ENCODE assay signal across 13 cellular contexts in the genomic region with DNA sequence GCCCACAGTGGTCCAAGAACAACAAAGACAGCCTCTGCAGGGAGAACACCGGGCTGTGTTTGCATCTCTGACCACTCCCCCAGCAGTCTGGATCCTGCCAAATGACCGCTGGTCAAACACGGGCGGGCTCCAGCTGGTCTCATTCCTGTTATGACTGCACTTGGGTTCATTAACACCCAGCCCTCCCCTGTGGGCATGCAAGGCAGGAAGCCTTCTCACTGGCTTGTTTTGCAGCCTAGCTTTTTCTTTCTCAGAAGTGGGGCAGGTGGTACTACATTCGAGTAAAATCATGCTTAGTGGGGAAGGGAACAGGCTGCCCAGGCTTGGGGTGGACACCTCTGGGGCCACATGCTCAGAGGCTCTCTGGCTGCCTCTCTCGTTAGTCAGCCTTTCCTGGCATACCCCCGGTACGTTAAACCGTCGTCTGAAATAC.
A peak's percentile ranks its signal among the peaks of the same experiment; 100 is the strongest.
DNase-seq lines count a peak whose midpoint lies in the region; ATAC-seq and TF ChIP-seq lines count a peak whose summit lies in the region.
"Had no signal": no experiment of that assay in that cellular context is flagged by ENCODE, and none has a peak within 500 bp of the region (broad histone marks: within the 10 kb centered on the region; RNA-seq: fewer than 3 reads in every experiment).

No MANE protein-coding gene starts in this region.

- no peaks in the 10 kb centered on the region for H3K9me3 ChIP-seq in osteoblast (ENCODE audit: low read depth, low read length)
- H3K9me3 ChIP-seq: esophagus squamous epithelium had no signal

- no peak overlapping the region for H2AFZ ChIP-seq in osteoblast (ENCODE audit: low read length)

- H3K4me3 ChIP-seq in fibroblast of the aortic adventitia (ENCODE audit: low read depth, low read length) (no peak overlapping the region), osteoblast (ENCODE audit: insufficient read depth, low read length) (no peak overlapping the region)
- H3K4me3 ChIP-seq: esophagus squamous epithelium had no signal

- TF ChIP-seq CTCF in fibroblast of the aortic adventitia (IDR thresholded peaks at IDR 0.05; ENCODE audit: insufficient read depth, low read length) (no peak), osteoblast (IDR thresholded peaks at IDR 0.05; ENCODE audit: extremely low read depth, low read depth, low read length) (no peak)

- H3K27me3 ChIP-seq in osteoblast (ENCODE audit: insufficient read depth, low read length) = peaks cover 2% of the 10 kb centered on the region

- DNase-seq in AG20443 (ENCODE audit: low spot score) (peak; percentile 74), NCI-H69 (lab: John Stamatoyannopoulos, UW) (peak; percentile 91), fibroblast of the aortic adventitia (ENCODE audit: low read depth) (peak; percentile 66), osteoblast (ENCODE audit: insufficient read length, low spot score, missing footprints) (peak; percentile 76), D341Med (ENCODE audit: low spot score) (no peak)
- DNase-seq: activated CD4-positive, alpha-beta T cell treated with anti-CD3 and anti-CD28 coated beads, Interleukin-2, amount 50 U/mL, for 48 hours; esophagus squamous epithelium; mammary epithelial cell; NCI-H187; stimulated activated naive CD4-positive, alpha-beta T cell had no signal

- H3K27ac ChIP-seq in osteoblast (ENCODE audit: low read depth, low read length) = no peak overlapping the region

- no peaks in the 10 kb centered on the region for H4K20me1 ChIP-seq in osteoblast (ENCODE audit: insufficient read depth, low read length)

- ATAC-seq in GM21528 (IDR thresholded peaks at IDR 0.05; ENCODE audit: low FRiP score, unreplicated experiment) (no peak), GM19395 (IDR thresholded peaks at IDR 0.05; ENCODE audit: unreplicated experiment) (no peak), GM21825 (IDR thresholded peaks at IDR 0.05; ENCODE audit: unreplicated experiment) (no peak)

- H3K4me1 ChIP-seq in osteoblast (ENCODE audit: insufficient read depth, low read length) = peaks cover 20% of the 10 kb centered on the region

- H3K36me3 ChIP-seq in osteoblast (ENCODE audit: insufficient read depth, low read length) = no peaks in the 10 kb centered on the region
- H3K36me3 ChIP-seq: esophagus squamous epithelium had no signal

- peak overlapping the region; percentile 52 for H3K4me2 ChIP-seq in osteoblast (ENCODE audit: insufficient read depth, low read length)

- no peaks in the 10 kb centered on the region for H3K79me2 ChIP-seq in osteoblast (ENCODE audit: insufficient read depth, low read length)
